Comparison of ENCODE assay signal across 1 cellular context in the genomic region with DNA sequence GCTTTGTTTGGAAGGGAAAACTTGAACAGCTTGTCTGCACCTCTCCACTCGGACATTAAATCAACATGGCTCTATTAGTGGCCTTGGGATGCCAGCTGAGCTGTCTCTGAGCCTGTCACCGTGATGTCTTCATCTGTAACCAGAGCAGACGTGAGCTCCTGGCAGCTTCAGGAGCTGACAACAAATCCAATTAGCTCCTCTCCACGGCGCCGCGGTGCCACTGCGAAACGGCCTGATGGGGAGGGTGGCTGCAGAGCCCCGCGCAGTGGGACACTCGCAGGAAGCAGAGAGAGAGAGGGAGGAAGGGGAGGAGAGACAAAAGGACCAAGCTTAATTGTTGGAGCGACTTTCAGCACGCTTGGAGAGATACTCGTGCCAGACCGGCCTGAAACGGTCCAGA.
TF ChIP-seq lines count a peak whose summit lies in the region.

No MANE protein-coding gene starts in this region.

TF ChIP-seq in GM23338, 12 proteins besides CTCF, POLR2A, EP300 and RAD21 (continued from another document):
- TF ChIP-seq, protein P1, sequence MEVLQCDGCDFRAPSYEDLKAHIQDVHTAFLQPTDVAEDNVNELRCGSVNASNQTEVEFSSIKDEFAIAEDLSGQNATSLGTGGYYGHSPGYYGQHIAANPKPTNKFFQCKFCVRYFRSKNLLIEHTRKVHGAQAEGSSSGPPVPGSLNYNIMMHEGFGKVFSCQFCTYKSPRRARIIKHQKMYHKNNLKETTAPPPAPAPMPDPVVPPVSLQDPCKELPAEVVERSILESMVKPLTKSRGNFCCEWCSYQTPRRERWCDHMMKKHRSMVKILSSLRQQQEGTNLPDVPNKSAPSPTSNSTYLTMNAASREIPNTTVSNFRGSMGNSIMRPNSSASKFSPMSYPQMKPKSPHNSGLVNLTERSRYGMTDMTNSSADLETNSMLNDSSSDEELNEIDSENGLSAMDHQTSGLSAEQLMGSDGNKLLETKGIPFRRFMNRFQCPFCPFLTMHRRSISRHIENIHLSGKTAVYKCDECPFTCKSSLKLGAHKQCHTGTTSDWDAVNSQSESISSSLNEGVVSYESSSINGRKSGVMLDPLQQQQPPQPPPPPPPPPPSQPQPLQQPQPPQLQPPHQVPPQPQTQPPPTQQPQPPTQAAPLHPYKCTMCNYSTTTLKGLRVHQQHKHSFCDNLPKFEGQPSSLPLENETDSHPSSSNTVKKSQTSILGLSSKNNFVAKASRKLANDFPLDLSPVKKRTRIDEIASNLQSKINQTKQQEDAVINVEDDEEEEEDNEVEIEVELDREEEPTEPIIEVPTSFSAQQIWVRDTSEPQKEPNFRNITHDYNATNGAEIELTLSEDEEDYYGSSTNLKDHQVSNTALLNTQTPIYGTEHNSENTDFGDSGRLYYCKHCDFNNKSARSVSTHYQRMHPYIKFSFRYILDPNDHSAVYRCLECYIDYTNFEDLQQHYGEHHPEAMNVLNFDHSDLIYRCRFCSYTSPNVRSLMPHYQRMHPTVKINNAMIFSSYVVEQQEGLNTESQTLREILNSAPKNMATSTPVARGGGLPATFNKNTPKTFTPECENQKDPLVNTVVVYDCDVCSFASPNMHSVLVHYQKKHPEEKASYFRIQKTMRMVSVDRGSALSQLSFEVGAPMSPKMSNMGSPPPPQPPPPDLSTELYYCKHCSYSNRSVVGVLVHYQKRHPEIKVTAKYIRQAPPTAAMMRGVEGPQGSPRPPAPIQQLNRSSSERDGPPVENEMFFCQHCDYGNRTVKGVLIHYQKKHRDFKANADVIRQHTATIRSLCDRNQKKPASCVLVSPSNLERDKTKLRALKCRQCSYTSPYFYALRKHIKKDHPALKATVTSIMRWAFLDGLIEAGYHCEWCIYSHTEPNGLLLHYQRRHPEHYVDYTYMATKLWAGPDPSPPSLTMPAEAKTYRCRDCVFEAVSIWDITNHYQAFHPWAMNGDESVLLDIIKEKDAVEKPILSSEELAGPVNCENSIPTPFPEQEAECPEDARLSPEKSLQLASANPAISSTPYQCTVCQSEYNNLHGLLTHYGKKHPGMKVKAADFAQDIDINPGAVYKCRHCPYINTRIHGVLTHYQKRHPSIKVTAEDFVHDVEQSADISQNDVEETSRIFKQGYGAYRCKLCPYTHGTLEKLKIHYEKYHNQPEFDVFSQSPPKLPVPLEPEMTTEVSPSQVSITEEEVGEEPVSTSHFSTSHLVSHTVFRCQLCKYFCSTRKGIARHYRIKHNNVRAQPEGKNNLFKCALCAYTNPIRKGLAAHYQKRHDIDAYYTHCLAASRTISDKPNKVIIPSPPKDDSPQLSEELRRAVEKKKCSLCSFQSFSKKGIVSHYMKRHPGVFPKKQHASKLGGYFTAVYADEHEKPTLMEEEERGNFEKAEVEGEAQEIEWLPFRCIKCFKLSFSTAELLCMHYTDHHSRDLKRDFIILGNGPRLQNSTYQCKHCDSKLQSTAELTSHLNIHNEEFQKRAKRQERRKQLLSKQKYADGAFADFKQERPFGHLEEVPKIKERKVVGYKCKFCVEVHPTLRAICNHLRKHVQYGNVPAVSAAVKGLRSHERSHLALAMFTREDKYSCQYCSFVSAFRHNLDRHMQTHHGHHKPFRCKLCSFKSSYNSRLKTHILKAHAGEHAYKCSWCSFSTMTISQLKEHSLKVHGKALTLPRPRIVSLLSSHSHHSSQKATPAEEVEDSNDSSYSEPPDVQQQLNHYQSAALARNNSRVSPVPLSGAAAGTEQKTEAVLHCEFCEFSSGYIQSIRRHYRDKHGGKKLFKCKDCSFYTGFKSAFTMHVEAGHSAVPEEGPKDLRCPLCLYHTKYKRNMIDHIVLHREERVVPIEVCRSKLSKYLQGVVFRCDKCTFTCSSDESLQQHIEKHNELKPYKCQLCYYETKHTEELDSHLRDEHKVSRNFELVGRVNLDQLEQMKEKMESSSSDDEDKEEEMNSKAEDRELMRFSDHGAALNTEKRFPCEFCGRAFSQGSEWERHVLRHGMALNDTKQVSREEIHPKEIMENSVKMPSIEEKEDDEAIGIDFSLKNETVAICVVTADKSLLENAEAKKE (CRISPR knock-in tag; IDR thresholded peaks at IDR 0.05) = no peak
- TF ChIP-seq ZNF331 (CRISPR knock-in tag; IDR thresholded peaks at IDR 0.05; ENCODE audit: low read depth) (no peak), ZNF114 (CRISPR knock-in tag; IDR thresholded peaks at IDR 0.05) (no peak), CREB1 (CRISPR knock-in tag; IDR thresholded peaks at IDR 0.05; ENCODE audit: low read depth) (no peak)
TF ChIP-seq in GM23338: peak in this region for 0.
